In the genomic region with DNA sequence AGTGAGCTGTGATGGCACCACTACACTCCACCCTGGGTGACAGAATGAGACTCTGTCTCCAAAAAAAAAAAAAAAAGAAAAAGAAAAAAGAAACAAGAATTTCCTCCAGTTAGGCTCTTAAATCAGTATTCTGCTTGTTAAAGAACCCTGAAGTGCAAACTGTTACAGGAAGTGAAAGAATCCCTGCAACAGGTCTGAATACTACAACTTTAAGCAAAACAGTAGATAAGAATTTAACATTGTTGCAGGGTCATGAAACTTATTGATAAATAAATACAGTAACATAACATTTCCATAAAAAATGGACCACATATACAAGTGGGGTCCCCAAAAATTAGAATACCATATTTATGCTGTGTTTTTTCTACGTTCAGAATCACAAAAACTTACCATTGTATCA, we compare ENCODE assay signal across 26 cellular contexts.
"Had no signal": no experiment of that assay in that cellular context is flagged by ENCODE, and none has a peak within 500 bp of the region (broad histone marks: within the 10 kb centered on the region; RNA-seq: fewer than 3 reads in every experiment).

No MANE protein-coding gene starts in this region.

- H3K4me2 ChIP-seq: neural progenitor cell, smooth muscle cell had no signal

- H3K27me3 ChIP-seq: dorsolateral prefrontal cortex, gastrocnemius medialis, neural progenitor cell, testis, tibial artery had no signal

- H3K9me3 ChIP-seq: gastrocnemius medialis, mucosa of descending colon, testis, tibial artery had no signal

- H3K79me2 ChIP-seq: parathyroid adenoma had no signal

- ATAC-seq: gastrocnemius medialis; left lobe of liver; mucosa of descending colon; naive thymus-derived CD4-positive, alpha-beta T cell; sciatic nerve; stimulated activated naive CD8-positive, alpha-beta T cell treated with anti-CD3 and anti-CD28 coated beads, Interleukin-15, Interleukin-2, amounts not matched to agents 100 U/mL and 50 U/mL, for 24 hours had no signal

- H3K9ac ChIP-seq: neural progenitor cell, parathyroid adenoma had no signal

- DNase-seq: dorsolateral prefrontal cortex; effector CD4-positive, alpha-beta T cell; foreskin fibroblast; gastrocnemius medialis; head of caudate nucleus; mesenchymal stem cell; mucosa of descending colon; naive thymus-derived CD4-positive, alpha-beta T cell; stimulated activated CD4-positive, alpha-beta T cell treated with anti-CD3 and anti-CD28 coated beads, Interleukin-12 subunit alpha, Interleukin-12 subunit beta, amount 100 ng/mL, for 4 hours; stimulated activated CD4-positive, alpha-beta T cell treated with anti-CD3 and anti-CD28 coated beads, Interleukin-1b, Interleukin-23, amount 100 ng/mL, for 48 hours; stimulated activated CD4-positive, alpha-beta T cell treated with anti-CD3 and anti-CD28 coated beads, Interleukin-4, amount 100 ng/mL, for 1 hour; stimulated activated CD8-positive, alpha-beta memory T cell treated with anti-CD3 and anti-CD28 coated beads, Interleukin-4, amount 100 ng/mL, for 48 hours; stimulated activated naive CD8-positive, alpha-beta T cell treated with anti-CD3 and anti-CD28 coated beads, Interleukin-15, Interleukin-2, amounts not matched to agents 100 U/mL and 50 U/mL, for 24 hours; substantia nigra; testis; tibial artery had no signal

- H3K4me1 Mint-ChIP-seq: mesothelial cell of epicardium, nephron, neural progenitor cell had no signal

- H3K36me3 ChIP-seq: gastrocnemius medialis, neural progenitor cell, tibial artery had no signal

- H3K4me3 ChIP-seq: dorsolateral prefrontal cortex, gastrocnemius medialis, lung, mucosa of descending colon, neural progenitor cell, smooth muscle cell, testis, tibial artery had no signal

- H3K4me1 ChIP-seq: gastrocnemius medialis, neural progenitor cell, parathyroid adenoma, tibial artery had no signal

- H3K27ac ChIP-seq: gastrocnemius medialis, neural progenitor cell, parathyroid adenoma, testis, tibial artery had no signal

- H3K27me3 Mint-ChIP-seq: naive thymus-derived CD4-positive, alpha-beta T cell; progenitor cell of endocrine pancreas; type B pancreatic cell had no signal

- H3K27ac Mint-ChIP-seq: mesothelial cell of epicardium; naive thymus-derived CD4-positive, alpha-beta T cell; nephron; neural progenitor cell; progenitor cell of endocrine pancreas; type B pancreatic cell had no signal

- H3K4me3 Mint-ChIP-seq: mesothelial cell of epicardium; naive thymus-derived CD4-positive, alpha-beta T cell; nephron; neural progenitor cell; type B pancreatic cell had no signal

- H2AFZ ChIP-seq: neural progenitor cell, parathyroid adenoma had no signal
